Comparison of ENCODE assay signal across 8 cellular contexts in genomic region chr9:128341435-128341849, GRCh38. TPM values are rescaled to one million over a fixed set of nuclear protein-coding genes. Genes with fewer than 3 reads are reported as not detected.
A peak's percentile ranks its signal among the peaks of the same experiment; 100 is the strongest.
DNase-seq lines count a peak whose midpoint lies in the region; ATAC-seq and TF ChIP-seq lines count a peak whose summit lies in the region.

No MANE protein-coding gene starts in this region.

- H3K4me2 ChIP-seq in GM23248 (ENCODE audit: unreplicated experiment), result peak overlapping the region; percentile 95

- peak overlapping the region; percentile 91 for H2AFZ ChIP-seq in GM23248

- H3K4me1 ChIP-seq in GM23248 (ENCODE audit: insufficient read depth) (no peaks in the 10 kb centered on the region), liver (ENCODE audit: control insufficient read depth in 4 of 4, insufficient read depth in 4 of 4, low read length in 3 of 4) (peaks cover 0 to 18% (median 11%) of the 10 kb centered on the region in 4 donors)

- POLR2A ChIA-PET in BJ (lab: Charles Lee), result no interaction called here

- H3K9ac ChIP-seq in GM23248 (peak overlapping the region; percentile 69), liver (ENCODE audit: low read depth in 1 of 2, low read length in 2 of 2) (peak overlapping the region; percentile 60 to 75)

- no peaks in the 10 kb centered on the region for H3K9me2 ChIP-seq in GM23248 (ENCODE audit: insufficient read depth)

- H3K27me3 ChIP-seq in BJ (ENCODE audit: control insufficient read depth, insufficient read depth, low read length), result no peaks in the 10 kb centered on the region
- no peaks in the 10 kb centered on the region for H3K27me3 ChIP-seq in GM23248 (replicated peaks; ENCODE audit: insufficient read depth)
- H3K27me3 ChIP-seq in liver (ENCODE audit: control insufficient read depth in 4 of 4, insufficient read depth in 4 of 4, low read length in 3 of 4), result no peaks in the 10 kb centered on the region

- in situ Hi-C loops in GM23248 (cut with MboI), result no loop called here

- H3K4me3 ChIP-seq in BJ (ENCODE audit: low read depth, low read length), result peak overlapping the region; percentile 68
- peak overlapping the region; percentile 73 for H3K4me3 ChIP-seq in GM23248
- H3K4me3 ChIP-seq in coronary artery, result peak overlapping the region; percentile 96
- peak overlapping the region; percentile 53 to 82 (median 74) for H3K4me3 ChIP-seq in liver (ENCODE audit: low read depth in 1 of 3, low read length in 3 of 3)

- peak; percentile 76 to 78 for TF ChIP-seq RAD21 in liver (IDR thresholded peaks at IDR 0.05)

- no peak for ATAC-seq in HG03342 (IDR thresholded peaks at IDR 0.05; ENCODE audit: unreplicated experiment)

- H3K79me2 ChIP-seq in GM23248 (ENCODE audit: insufficient read depth), result peaks cover 11% of the 10 kb centered on the region

- H3K27ac ChIP-seq in GM23248 (0 out of 2 replicates have a peak overlapping the region, but pooled peaks have one; percentile 12), coronary artery (no peak overlapping the region), liver (ENCODE audit: low read depth in 1 of 2, low read length in 2 of 2) (peak overlapping the region; percentile 56 to 72)

- H3K9me3 ChIP-seq in GM23248 (ENCODE audit: low read depth), result no peaks in the 10 kb centered on the region
- no peaks in the 10 kb centered on the region for H3K9me3 ChIP-seq in liver (ENCODE audit: control insufficient read depth in 4 of 4, low read length in 3 of 4)

- WGBS in GM23248 (ENCODE audit: low coverage in 1 of 2, low lambda C conversion rate in 2 of 2, missing lambda C conversion rate in 2 of 2), 2 experiments, result 18 to 20% methylated on average over 13 of the region's 13 CpGs
- WGBS in liver, result 32% methylated on average over 13 of the region's 13 CpGs

- TF ChIP-seq CTCF in BJ (IDR thresholded peaks at IDR 0.05; ENCODE audit: insufficient read depth, low read depth, low read length) (peak; percentile 74), coronary artery (IDR thresholded peaks at IDR 0.05) (no peak), liver (IDR thresholded peaks at IDR 0.05; ENCODE audit: low read depth, low read length, missing input control) (peak; percentile 59)

- CTCF ChIA-PET in BJ (lab: Yijun Ruan, JAX), result interaction anchor here (0.6 to 1.5 kb wide), 28 partner anchors 9 to 297 kb away, joined by 3 to 19 read pairs (median 4); partner anchors contain the start of gene CERCAM

- DNase-seq in BJ (ENCODE audit: low read depth) (no peak), GM23248 (peak; percentile 84), NCI-H2227 treated with DMSO at 0.1 percent for 48 hours (lab: John Stamatoyannopoulos, UW) (peak; percentile 12), coronary artery (ENCODE audit: low spot score) (no peak)
- peak; percentile 48 to 61 for DNase-seq in activated CD4-positive, alpha-beta T cell treated with anti-CD3 and anti-CD28 coated beads for 24 hours (ENCODE audit: low read depth in 2 of 2)
- DNase-seq in stimulated activated CD4-positive, alpha-beta T cell treated with anti-CD3 and anti-CD28 coated beads, TNF-alpha, amount 100 ng/mL, for 1 hour (ENCODE audit: low read depth in 3 of 3, low spot score in 1 of 3), result peak; percentile 20 to 49 (median 26)

- H3K36me3 ChIP-seq in BJ (ENCODE audit: control insufficient read depth, insufficient read depth, low read length) (peaks cover 15% of the 10 kb centered on the region), GM23248 (ENCODE audit: low read depth) (peaks cover 3% of the 10 kb centered on the region; the same call in 1 of the 2 replicates), liver (ENCODE audit: control insufficient read depth in 4 of 4, insufficient read depth in 3 of 4, low read depth in 1 of 4, low read length in 3 of 4) (peaks cover 2 to 24% (median 13%) of the 10 kb centered on the region in 4 donors)

- peaks cover 5% of the 10 kb centered on the region for H3F3A ChIP-seq in GM23248 (ENCODE audit: insufficient read depth)

- H4K20me1 ChIP-seq in GM23248 (ENCODE audit: insufficient read depth), result no peaks in the 10 kb centered on the region

TF ChIP-seq in liver, 16 proteins besides CTCF, POLR2A, EP300 and RAD21 (continues in another document):
- no peak for TF ChIP-seq EGR1 (IDR thresholded peaks at IDR 0.05; ENCODE audit: low read depth in 2 of 2)
- peak in 1 of 2 donors; percentile 9 for TF ChIP-seq RXRA (IDR thresholded peaks at IDR 0.05)
- TF ChIP-seq HNF4A (conservative IDR thresholded peaks at IDR 0.05), result peak in 1 of 2 donors; percentile 17
- no peak for TF ChIP-seq JUND (IDR thresholded peaks at IDR 0.05)
- TF ChIP-seq SP1 (IDR thresholded peaks at IDR 0.05), result no peak
- TF ChIP-seq FOXA2 (IDR thresholded peaks at IDR 0.05), result no peak
- TF ChIP-seq HNF4G (IDR thresholded peaks at IDR 0.05), result no peak
- no peak for TF ChIP-seq YY1 (IDR thresholded peaks at IDR 0.05)
- TF ChIP-seq FOXA1 (IDR thresholded peaks at IDR 0.05), result no peak
- TF ChIP-seq ATF3 (IDR thresholded peaks at IDR 0.05), result no peak
- TF ChIP-seq ZBTB33 (IDR thresholded peaks at IDR 0.05), result no peak
- no peak for TF ChIP-seq NR2F2 (IDR thresholded peaks at IDR 0.05)
- TF ChIP-seq REST (IDR thresholded peaks at IDR 0.05), result no peak
- no peak for TF ChIP-seq GABPA (IDR thresholded peaks at IDR 0.05 in 1 of 2, conservative IDR thresholded peaks at IDR 0.05 in 1 of 2)
- no peak for TF ChIP-seq TAF1 (conservative IDR thresholded peaks at IDR 0.05)

RNA-seq across cellular contexts. Expression of gene SLC27A4, which starts 1.1 kb away (rescaled TPM):
- polyA plus RNA-seq in BJ (2011; rRNA removed) (9.3 and 15.2 TPM in 2 replicates), GM23248 (2016; fragmentation: Nextera tagmentation; extraction: Ambion mirVana) (11.8 and 12.3 TPM in 2 replicates), liver (10 to 100 TPM; 10.8 to 36.4 TPM)
- 14.3 and 16.7 TPM in 2 replicates for polyA minus RNA-seq in BJ (2011; rRNA and poly(A)+ RNA removed)
- 22.9 and 30.9 TPM in 2 replicates for total RNA-seq in GM23248 (2014; rRNA removed; shearing (Covaris generic))
- total RNA-seq in liver, result 10 to 100 TPM in 1 of 2 donors, 1 to 10 TPM in 1; 5.9 to 18.6 TPM

RNA-seq across cellular contexts. Expression of gene COQ4, which starts 18.8 kb away (rescaled TPM):
- polyA plus RNA-seq in BJ (2011; rRNA removed) (27.3 and 34.6 TPM in 2 replicates), GM23248 (2016; fragmentation: Nextera tagmentation; extraction: Ambion mirVana) (34.1 and 36.0 TPM in 2 replicates), liver (10 to 100 TPM; 36.2 to 53.3 TPM)
- polyA minus RNA-seq in BJ (2011; rRNA and poly(A)+ RNA removed), result 20.1 and 24.8 TPM in 2 replicates
- 29.1 and 46.8 TPM in 2 replicates for total RNA-seq in GM23248 (2014; rRNA removed; shearing (Covaris generic))
- 10 to 100 TPM; 12.8 to 31.4 TPM for total RNA-seq in liver

RNA-seq across cellular contexts. Expression of gene TRUB2, which starts 19.2 kb away (rescaled TPM):
- polyA plus RNA-seq in BJ (2011; rRNA removed) (20.6 and 25.9 TPM in 2 replicates), GM23248 (2016; fragmentation: Nextera tagmentation; extraction: Ambion mirVana) (30.3 and 33.2 TPM in 2 replicates), liver (10 to 100 TPM; 25.4 to 35.8 TPM)
- 14.6 and 29.9 TPM in 2 replicates for polyA minus RNA-seq in BJ (2011; rRNA and poly(A)+ RNA removed)
- 10.0 and 13.8 TPM in 2 replicates for total RNA-seq in GM23248 (2014; rRNA removed; shearing (Covaris generic))
- total RNA-seq in liver, result 10 to 100 TPM; 12.7 to 13.3 TPM

RNA-seq across cellular contexts. Expression of gene URM1, which starts 29.7 kb away (rescaled TPM):
- 68.7 and 95.7 TPM in 2 replicates for polyA plus RNA-seq in BJ (2011; rRNA removed)
- 33.4 and 58.1 TPM in 2 replicates for polyA minus RNA-seq in BJ (2011; rRNA and poly(A)+ RNA removed)
- 39.2 and 59.2 TPM in 2 replicates for total RNA-seq in GM23248 (2014; rRNA removed; shearing (Covaris generic))
- 60.9 and 64.4 TPM in 2 replicates for polyA plus RNA-seq in GM23248 (2016; fragmentation: Nextera tagmentation; extraction: Ambion mirVana)
- total RNA-seq in liver, result 10 to 100 TPM; 12.1 to 17.3 TPM
- 10 to 100 TPM; 21.8 to 35.0 TPM for polyA plus RNA-seq in liver

Comparison
In these comparisons a context has a peak if more than half of its experiments do, and no peak if none do; other contexts are left out.
1. DNase-seq: peak in GM23248 (single experiment), NCI-H2227 treated with DMSO at 0.1 percent for 48 hours (single experiment), activated CD4-positive, alpha-beta T cell treated with anti-CD3 and anti-CD28 coated beads for 24 hours (2 of 2) and stimulated activated CD4-positive, alpha-beta T cell treated with anti-CD3 and anti-CD28 coated beads, TNF-alpha, amount 100 ng/mL, for 1 hour (3 of 3); none in BJ (single experiment) and coronary artery (single experiment).
2. H3K27ac ChIP-seq: peak in GM23248 (single experiment) and liver (2 of 2); none in coronary artery (0 of 2).
3. Peak in every context shown above with its lines, with median percentiles within 50 percentile points of each other: H3K4me3 ChIP-seq.